Comparison of ENCODE assay signal across 2 cellular contexts in genomic region chr3:170997966-170998913, GRCh38.
TF ChIP-seq lines count a peak whose summit lies in the region.

No MANE protein-coding gene starts in this region.

TF ChIP-seq in H1, 55 proteins besides CTCF, POLR2A, EP300 and RAD21:
- TF ChIP-seq EZH2 (IDR thresholded peaks at IDR 0.05; ENCODE audit: low read depth, low read length, severe bottlenecking) (no peak), SP2 (IDR thresholded peaks at IDR 0.05; ENCODE audit: low read length) (no peak), KDM4A (IDR thresholded peaks at IDR 0.05; ENCODE audit: low read depth, low read length, severe bottlenecking) (no peak), TBP (IDR thresholded peaks at IDR 0.05; ENCODE audit: low read depth, low read length) (no peak), ATF3 (IDR thresholded peaks at IDR 0.05; ENCODE audit: insufficient read depth, low read depth, low read length) (no peak), TAF1 (IDR thresholded peaks at IDR 0.05; ENCODE audit: low read depth, low read length) (no peak), JUND (IDR thresholded peaks at IDR 0.05; ENCODE audit: low read length) (no peak), ASH2L (IDR thresholded peaks at IDR 0.05; ENCODE audit: low read length) (no peak), CEBPB (IDR thresholded peaks at IDR 0.05; ENCODE audit: low read depth, low read length) (no peak), JUN (IDR thresholded peaks at IDR 0.05; ENCODE audit: low read depth, low read length) (no peak), POLR2AphosphoS5 (IDR thresholded peaks at IDR 0.05; ENCODE audit: low read depth, low read length) (no peak), SP1 (IDR thresholded peaks at IDR 0.05; ENCODE audit: low read depth, low read length) (no peak), KDM5A (IDR thresholded peaks at IDR 0.05; ENCODE audit: low read length) (no peak), NANOG (IDR thresholded peaks at IDR 0.05; ENCODE audit: insufficient read depth, low read depth, low read length, poor library complexity, severe bottlenecking) (no peak), CTBP2 (IDR thresholded peaks at IDR 0.05; ENCODE audit: borderline replicate concordance, insufficient read depth, insufficient read length, low read length) (no peak), GTF2F1 (IDR thresholded peaks at IDR 0.05; ENCODE audit: borderline replicate concordance, low read depth, low read length) (no peak), RBBP5 (IDR thresholded peaks at IDR 0.05; ENCODE audit: borderline replicate concordance, low read depth, low read length) (no peak), BACH1 (IDR thresholded peaks at IDR 0.05; ENCODE audit: low read length) (no peak), MAFK (IDR thresholded peaks at IDR 0.05; ENCODE audit: low read depth, low read length) (no peak), SRF (IDR thresholded peaks at IDR 0.05; ENCODE audit: low read depth, low read length) (no peak)

TF ChIP-seq in liver, 16 proteins besides CTCF, POLR2A, EP300 and RAD21:
- TF ChIP-seq REST (IDR thresholded peaks at IDR 0.05): peak; percentile 94
- peak; percentile 84 to 89 for TF ChIP-seq RXRA (IDR thresholded peaks at IDR 0.05)
- TF ChIP-seq JUND (IDR thresholded peaks at IDR 0.05): peak; percentile 71 to 80
- peak; percentile 52 for TF ChIP-seq MAX (IDR thresholded peaks at IDR 0.05)
- peak; percentile 68 for TF ChIP-seq FOXA2 (IDR thresholded peaks at IDR 0.05)
- no peak for TF ChIP-seq TAF1 (conservative IDR thresholded peaks at IDR 0.05)
- peak; percentile 47 for TF ChIP-seq NR2F2 (IDR thresholded peaks at IDR 0.05)
- TF ChIP-seq GABPA (IDR thresholded peaks at IDR 0.05 in 1 of 2, conservative IDR thresholded peaks at IDR 0.05 in 1 of 2): no peak
- TF ChIP-seq ZBTB33 (IDR thresholded peaks at IDR 0.05): peak; percentile 48
- TF ChIP-seq YY1 (IDR thresholded peaks at IDR 0.05): no peak
- peak; percentile 29 for TF ChIP-seq FOXA1 (IDR thresholded peaks at IDR 0.05)
- peak; percentile 87 for TF ChIP-seq SP1 (IDR thresholded peaks at IDR 0.05)
- TF ChIP-seq ATF3 (IDR thresholded peaks at IDR 0.05): peak; percentile 69
- TF ChIP-seq HNF4A (conservative IDR thresholded peaks at IDR 0.05): peak; percentile 88 to 92
- TF ChIP-seq EGR1 (IDR thresholded peaks at IDR 0.05; ENCODE audit: low read depth in 2 of 2): peak in 1 of 2 donors; percentile 63
- peak; percentile 77 for TF ChIP-seq HNF4G (IDR thresholded peaks at IDR 0.05)
